In the genomic region with DNA sequence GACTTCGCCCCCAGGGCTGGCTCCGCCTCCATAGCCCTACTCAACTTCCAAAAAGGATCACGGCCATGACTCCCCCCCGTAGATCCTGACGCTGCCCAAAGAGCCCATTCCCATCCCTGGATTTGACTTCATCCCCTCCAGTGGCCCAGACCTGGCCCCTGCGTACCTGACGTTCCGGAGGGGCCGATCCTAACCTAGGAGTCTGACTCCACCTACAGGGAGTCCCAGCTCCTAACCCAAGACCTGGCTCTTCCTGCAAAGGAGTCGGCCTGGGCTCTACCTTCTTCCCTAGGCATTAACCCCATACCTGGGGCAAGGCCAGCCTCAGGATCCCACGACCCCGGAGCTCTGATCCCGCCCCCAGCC, we compare ENCODE assay signal across 8 cellular contexts. TPM values are rescaled to one million over a fixed set of nuclear protein-coding genes. Genes with fewer than 3 reads are reported as not detected.
DNase-seq lines count a peak whose midpoint lies in the region; ATAC-seq and TF ChIP-seq lines count a peak whose summit lies in the region.

No MANE protein-coding gene starts in this region.

- no peak for TF ChIP-seq EP300 in gastroesophageal sphincter (IDR thresholded peaks at IDR 0.05)

- peak overlapping the region in 2 of 4 donors; percentile 36 to 63 for H3K27ac ChIP-seq in gastroesophageal sphincter
- H3K27ac ChIP-seq in gastrocnemius medialis = peak overlapping the region in 1 of 4 donors; percentile 37

- H3K27me3 ChIP-seq in NT2/D1 (ENCODE audit: insufficient read depth, insufficient read length) (no peaks in the 10 kb centered on the region), gastroesophageal sphincter (peaks cover 45% of the 10 kb centered on the region), gastrocnemius medialis (peaks cover 11 to 17% (median 16%) of the 10 kb centered on the region in 3 donors)

- H3K4me3 ChIP-seq in NT2/D1 (ENCODE audit: insufficient read length, low read depth) = peak overlapping the region; percentile 42
- H3K4me3 ChIP-seq in gastroesophageal sphincter = peak overlapping the region; percentile 26 to 28
- H3K4me3 ChIP-seq in gastrocnemius medialis = peak overlapping the region in 3 of 4 donors; percentile 46 to 54 (median 48)

- no peak for DNase-seq in NT2/D1 (ENCODE audit: low read depth, low spot score)
- no peak for DNase-seq in gastrocnemius medialis
- DNase-seq in HK-2 (ENCODE audit: unreplicated experiment) = no peak
- no peak for DNase-seq in SKM-1 treated with dmso at 0.1 percent for 144 hours (lab: John Stamatoyannopoulos, UW; ENCODE audit: unreplicated experiment)
- DNase-seq in NCI-H1092 (lab: John Stamatoyannopoulos, UW) = no peak

- H3K4me1 ChIP-seq in NT2/D1 (ENCODE audit: insufficient read depth, insufficient read length) = peaks cover 6% of the 10 kb centered on the region
- H3K4me1 ChIP-seq in gastroesophageal sphincter = peaks cover 0 to 26% (median 8%) of the 10 kb centered on the region in 3 donors
- H3K4me1 ChIP-seq in gastrocnemius medialis = peaks cover 0 to 13% of the 10 kb centered on the region in 2 donors

- TF ChIP-seq POLR2A in gastroesophageal sphincter (IDR thresholded peaks at IDR 0.05) (no peak), gastrocnemius medialis (IDR thresholded peaks at IDR 0.05) (no peak)

- peak in 1 of 4 experiments; percentile 3 for TF ChIP-seq CTCF in gastroesophageal sphincter (IDR thresholded peaks at IDR 0.05)
- TF ChIP-seq CTCF in gastrocnemius medialis (IDR thresholded peaks at IDR 0.05 in 4 of 5, conservative IDR thresholded peaks at IDR 0.05 in 1 of 5) = no peak

- 4% methylated on average over 5 of the region's 13 CpGs; no CpG with 5 or more reads in 1 of the 2 donors for WGBS in gastroesophageal sphincter (ENCODE audit: low coverage in 1 of 2), 2 donors

- intact Hi-C loops in gastrocnemius medialis (cut with DNase I; ENCODE audit: low total_unique reads) = loop anchor here (1.0 kb wide), 1 partner anchor 14 kb away; no protein-coding TSS in a partner anchor

- H3K36me3 ChIP-seq in NT2/D1 (ENCODE audit: insufficient read depth, insufficient read length, low read length) (peaks cover 16% of the 10 kb centered on the region), gastroesophageal sphincter (no peaks in the 10 kb centered on the region), gastrocnemius medialis (no peaks in the 10 kb centered on the region)

- peak overlapping the region; percentile 68 for H3K9ac ChIP-seq in NT2/D1 (ENCODE audit: insufficient read length, low read depth)

- ATAC-seq in GM19438 (IDR thresholded peaks at IDR 0.05; ENCODE audit: low read depth, unreplicated experiment) (peak; percentile 4), gastroesophageal sphincter (peak; percentile 9), gastrocnemius medialis (peak in 1 of 2 donors; percentile 12), GM18517 (IDR thresholded peaks at IDR 0.05; ENCODE audit: unreplicated experiment) (no peak)

- H3K9me3 ChIP-seq in NT2/D1 (ENCODE audit: insufficient read depth, low read length) (no peaks in the 10 kb centered on the region), gastroesophageal sphincter (no peaks in the 10 kb centered on the region), gastrocnemius medialis (no peaks in the 10 kb centered on the region)

- in situ Hi-C loops in gastrocnemius medialis (cut with MboI; ENCODE audit: low sequenced_read_pairs in 4 of 4) = no loop called here

RNA-seq across cellular contexts. Expression of gene STAP2, which starts 10.8 kb away (rescaled TPM):
- total RNA-seq in gastroesophageal sphincter = 1 to 10 TPM in 3 of 4 donors, not detected in 1; 1.4 to 5.6 (median 4.9) TPM
- total RNA-seq in gastrocnemius medialis = 1 to 10 TPM in 2 of 4 donors, under 1 TPM in 1, not detected in 1; 0.94 to 2.1 (median 1.3) TPM

RNA-seq across cellular contexts. Expression of gene MPND, which starts 15.5 kb away (rescaled TPM):
- 1 to 10 TPM; 4.7 to 7.5 (median 6.0) TPM for total RNA-seq in gastroesophageal sphincter
- total RNA-seq in gastrocnemius medialis = 1 to 10 TPM; 2.7 to 3.1 (median 3.0) TPM

RNA-seq across cellular contexts. Expression of gene FSD1, which starts 23.5 kb away (rescaled TPM):
- total RNA-seq in gastroesophageal sphincter = under 1 TPM in 1 of 4 donors, not detected in 3; 0.67 TPM
- not detected for total RNA-seq in gastrocnemius medialis

RNA-seq across cellular contexts. Expression of gene TMIGD2, which starts 25.7 kb away (rescaled TPM):
- total RNA-seq in gastroesophageal sphincter = under 1 TPM in 2 of 4 donors, not detected in 2; 0.35 to 0.67 TPM
- total RNA-seq in gastrocnemius medialis = not detected

RNA-seq across cellular contexts. Expression of gene SHD, which starts 48.8 kb away (rescaled TPM):
- not detected for total RNA-seq in gastroesophageal sphincter
- under 1 TPM in 1 of 4 donors, not detected in 3; 0.26 TPM for total RNA-seq in gastrocnemius medialis
